ENCODE assay signal across 2 cellular contexts in genomic region chr16:595942-596735, GRCh38.
TF ChIP-seq lines count a peak whose summit lies in the region.

No MANE protein-coding gene starts in this region.

TF ChIP-seq in liver, 16 proteins besides CTCF, POLR2A, EP300 and RAD21:
- peak; percentile 55 for TF ChIP-seq FOXA2 (IDR thresholded peaks at IDR 0.05)
- TF ChIP-seq JUND (IDR thresholded peaks at IDR 0.05): peak in 1 of 2 donors; percentile 48
- TF ChIP-seq EGR1 (IDR thresholded peaks at IDR 0.05; ENCODE audit: low read depth in 2 of 2): no peak
- TF ChIP-seq GABPA (IDR thresholded peaks at IDR 0.05 in 1 of 2, conservative IDR thresholded peaks at IDR 0.05 in 1 of 2): peak in 1 of 2 donors; percentile 36
- TF ChIP-seq ATF3 (IDR thresholded peaks at IDR 0.05): no peak
- no peak for TF ChIP-seq NR2F2 (IDR thresholded peaks at IDR 0.05)
- TF ChIP-seq ZBTB33 (IDR thresholded peaks at IDR 0.05): no peak
- no peak for TF ChIP-seq FOXA1 (IDR thresholded peaks at IDR 0.05)
- peak; percentile 55 for TF ChIP-seq MAX (IDR thresholded peaks at IDR 0.05)
- TF ChIP-seq SP1 (IDR thresholded peaks at IDR 0.05): no peak
- peak; percentile 88 for TF ChIP-seq YY1 (IDR thresholded peaks at IDR 0.05)
- TF ChIP-seq REST (IDR thresholded peaks at IDR 0.05): peak; percentile 24
- TF ChIP-seq HNF4G (IDR thresholded peaks at IDR 0.05): no peak
- peak in 1 of 2 donors; percentile 81 for TF ChIP-seq HNF4A (conservative IDR thresholded peaks at IDR 0.05)
- TF ChIP-seq RXRA (IDR thresholded peaks at IDR 0.05): peak in 1 of 2 donors; percentile 85
- no peak for TF ChIP-seq TAF1 (conservative IDR thresholded peaks at IDR 0.05)

TF ChIP-seq in HepG2, 621 proteins besides CTCF, POLR2A, EP300 and RAD21:
- no peak for TF ChIP-seq ZNF556 (CRISPR knock-in tag; IDR thresholded peaks at IDR 0.05; ENCODE audit: borderline replicate concordance)
- no peak for TF ChIP-seq MATR3 (CRISPR knock-in tag; IDR thresholded peaks at IDR 0.05)
- no peak for TF ChIP-seq USF2 (IDR thresholded peaks at IDR 0.05; ENCODE audit: low read depth, low read length)
- TF ChIP-seq USF2 (CRISPR knock-in tag; IDR thresholded peaks at IDR 0.05; ENCODE audit: borderline replicate concordance): no peak
- no peak for TF ChIP-seq NCOA1 (CRISPR knock-in tag; IDR thresholded peaks at IDR 0.05)
- TF ChIP-seq GRHL1 (CRISPR knock-in tag; conservative IDR thresholded peaks at IDR 0.05): no peak
- no peak for TF ChIP-seq KDM1A (CRISPR knock-in tag; IDR thresholded peaks at IDR 0.05)
- TF ChIP-seq HNRNPL (IDR thresholded peaks at IDR 0.05; ENCODE audit: low read depth, low read length): no peak
- TF ChIP-seq ATM (IDR thresholded peaks at IDR 0.05; ENCODE audit: borderline replicate concordance): no peak
- TF ChIP-seq PLSCR1 (CRISPR knock-in tag; IDR thresholded peaks at IDR 0.05; ENCODE audit: borderline replicate concordance): no peak
- TF ChIP-seq SNAPC5 (CRISPR knock-in tag; IDR thresholded peaks at IDR 0.05; ENCODE audit: borderline replicate concordance): no peak
- TF ChIP-seq ZNF768 (CRISPR knock-in tag; IDR thresholded peaks at IDR 0.05): no peak
- TF ChIP-seq TBX3 (IDR thresholded peaks at IDR 0.05; ENCODE audit: borderline replicate concordance): no peak
- no peak for TF ChIP-seq ZNF446 (CRISPR knock-in tag; IDR thresholded peaks at IDR 0.05)
- no peak for TF ChIP-seq ZNF292 (CRISPR knock-in tag; IDR thresholded peaks at IDR 0.05; ENCODE audit: borderline replicate concordance, low read depth)
